ENCODE assay signal across 8 cellular contexts in the genomic region with DNA sequence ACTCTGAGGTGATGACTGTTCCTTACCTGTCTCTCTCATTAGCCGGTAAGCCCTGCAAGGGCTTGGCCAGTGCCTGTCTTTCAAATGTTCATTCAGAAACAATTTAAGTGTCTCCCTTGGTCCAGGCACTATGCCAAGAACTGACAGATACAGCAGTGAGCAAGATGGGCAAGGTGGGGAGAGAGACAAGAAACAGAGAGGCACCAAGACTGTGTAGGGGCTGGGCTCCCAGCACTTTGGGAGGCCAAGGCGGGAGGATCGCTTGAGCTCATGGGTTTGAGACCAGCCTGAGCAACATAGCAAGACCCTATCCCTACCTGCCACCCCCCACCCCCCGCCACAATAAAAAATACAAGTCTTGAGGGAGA. TPM values are rescaled to one million over a fixed set of nuclear protein-coding genes. Genes with fewer than 3 reads are reported as not detected.
DNase-seq lines count a peak whose midpoint lies in the region; ATAC-seq and TF ChIP-seq lines count a peak whose summit lies in the region.

No MANE protein-coding gene starts in this region.

- no peak for TF ChIP-seq CTCF in mesothelial cell of epicardium (IDR thresholded peaks at IDR 0.05; ENCODE audit: unreplicated experiment)

- H3K9me3 ChIP-seq in KOPT-K1 (ENCODE audit: insufficient read depth, low read length, poor library complexity, severe bottlenecking) = no peaks in the 10 kb centered on the region

- no peak for ATAC-seq in activated naive CD8-positive, alpha-beta T cell treated with anti-CD3 and anti-CD28 coated beads, Interleukin-2, amount 50 U/mL, for 24 hours
- no peak for ATAC-seq in GM21447 (IDR thresholded peaks at IDR 0.05; ENCODE audit: unreplicated experiment)

- peaks cover 15% of the 10 kb centered on the region for H3K4me1 Mint-ChIP-seq in activated naive CD8-positive, alpha-beta T cell treated with anti-CD3 and anti-CD28 coated beads, Interleukin-2, amount 50 U/mL, for 24 hours
- H3K4me1 Mint-ChIP-seq in mesothelial cell of epicardium = peaks cover 13% of the 10 kb centered on the region

- H3K27ac ChIP-seq in KOPT-K1 (ENCODE audit: low read depth, low read length, poor library complexity, severe bottlenecking) = peak overlapping the region; percentile 78

- H3K36me3 ChIP-seq in KOPT-K1 (ENCODE audit: insufficient read depth, low read length) = peaks cover 26% of the 10 kb centered on the region

- no peaks in the 10 kb centered on the region for H3K9me3 Mint-ChIP-seq in activated naive CD8-positive, alpha-beta T cell treated with anti-CD3 and anti-CD28 coated beads, Interleukin-2, amount 50 U/mL, for 24 hours
- no peaks in the 10 kb centered on the region for H3K9me3 Mint-ChIP-seq in mesothelial cell of epicardium

- DNase-seq in EL (peak; percentile 22), mesothelial cell of epicardium (ENCODE audit: low spot score in 2 of 2, unreplicated experiment in 2 of 2) (no peak), DMS153 treated with DMSO at 0.1 percent for 48 hours (lab: John Stamatoyannopoulos, UW; ENCODE audit: unreplicated experiment) (no peak), NCI-H2107 (lab: John Stamatoyannopoulos, UW) (no peak), NCI-H1092 treated with DMSO at 0.1 percent for 48 hours (lab: John Stamatoyannopoulos, UW) (no peak)
- no peak for DNase-seq in activated naive CD8-positive, alpha-beta T cell treated with anti-CD3 and anti-CD28 coated beads, Interleukin-2, amount 50 U/mL, for 24 hours

- H3K4me3 Mint-ChIP-seq in activated naive CD8-positive, alpha-beta T cell treated with anti-CD3 and anti-CD28 coated beads, Interleukin-2, amount 50 U/mL, for 24 hours = peak overlapping the region; percentile 79
- H3K4me3 Mint-ChIP-seq in mesothelial cell of epicardium = peak overlapping the region; percentile 67

- peak overlapping the region; percentile 84 for H3K27ac Mint-ChIP-seq in activated naive CD8-positive, alpha-beta T cell treated with anti-CD3 and anti-CD28 coated beads, Interleukin-2, amount 50 U/mL, for 24 hours
- peak overlapping the region; percentile 82 for H3K27ac Mint-ChIP-seq in mesothelial cell of epicardium

- no peaks in the 10 kb centered on the region for H3K27me3 Mint-ChIP-seq in activated naive CD8-positive, alpha-beta T cell treated with anti-CD3 and anti-CD28 coated beads, Interleukin-2, amount 50 U/mL, for 24 hours
- H3K27me3 Mint-ChIP-seq in mesothelial cell of epicardium (ENCODE audit: low read depth) = no peaks in the 10 kb centered on the region

- peaks cover 9% of the 10 kb centered on the region for H3K36me3 Mint-ChIP-seq in activated naive CD8-positive, alpha-beta T cell treated with anti-CD3 and anti-CD28 coated beads, Interleukin-2, amount 50 U/mL, for 24 hours (ENCODE audit: low read depth)
- no peaks in the 10 kb centered on the region for H3K36me3 Mint-ChIP-seq in mesothelial cell of epicardium

RNA-seq across cellular contexts. Expression of gene CCNE1, which starts 1.3 kb away (rescaled TPM):
- total RNA-seq in mesothelial cell of epicardium = 13.7 to 14.9 TPM (median 14.7 TPM) in 3 replicates
